ENCODE assay signal across 9 cellular contexts in the genomic region with DNA sequence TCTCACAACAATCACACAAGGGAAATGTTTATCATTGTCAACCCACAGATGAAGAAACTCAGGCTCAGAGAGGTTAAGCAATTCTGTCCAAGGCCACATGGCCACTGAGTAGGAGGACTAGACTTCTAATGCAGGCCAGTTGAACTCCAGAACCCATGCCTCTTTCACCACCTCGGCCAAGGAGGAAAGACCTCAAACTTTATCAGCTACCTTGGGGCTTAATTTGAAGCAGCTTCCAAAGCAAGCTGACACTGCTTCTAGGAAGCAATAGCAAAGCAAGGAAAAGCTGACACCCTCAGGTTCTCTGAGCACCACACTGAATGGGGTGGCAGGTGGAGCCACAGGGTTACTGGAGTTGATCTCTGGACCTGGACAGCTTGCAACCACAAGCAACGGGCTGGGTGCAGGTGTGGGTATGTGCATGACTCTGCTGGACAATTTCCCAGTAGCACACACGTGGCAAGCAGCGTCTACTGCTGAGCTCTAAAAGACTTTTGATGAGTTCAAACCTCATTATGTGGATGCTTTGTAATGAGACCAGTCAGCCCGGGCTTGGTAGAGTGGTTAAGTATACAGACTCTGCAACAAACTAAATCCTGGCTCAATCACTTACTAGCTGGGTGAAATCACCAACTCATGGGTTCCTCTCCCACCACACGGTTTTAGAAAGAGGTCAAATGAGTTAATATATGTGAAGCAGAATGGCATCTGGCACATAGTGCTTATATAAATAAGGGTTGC. TPM values are rescaled to one million over a fixed set of nuclear protein-coding genes. Genes with fewer than 3 reads are reported as not detected.
A peak's percentile ranks its signal among the peaks of the same experiment; 100 is the strongest.
DNase-seq lines count a peak whose midpoint lies in the region; ATAC-seq and TF ChIP-seq lines count a peak whose summit lies in the region.
"Had no signal": no experiment of that assay in that cellular context is flagged by ENCODE, and none has a peak within 500 bp of the region (broad histone marks: within the 10 kb centered on the region; RNA-seq: fewer than 3 reads in every experiment).

No MANE protein-coding gene starts in this region.

- H3K4me3 ChIP-seq in choroid plexus epithelial cell (ENCODE audit: low read depth, low read length): no peak overlapping the region

- TF ChIP-seq CTCF in choroid plexus epithelial cell (conservative IDR thresholded peaks at IDR 0.05; ENCODE audit: low read depth, low read length) (no peak), omental fat pad (IDR thresholded peaks at IDR 0.05) (no peak)

- peak; percentile 12 for ATAC-seq in GM18519 (IDR thresholded peaks at IDR 0.05; ENCODE audit: low FRiP score, unreplicated experiment)
- ATAC-seq in omental fat pad (ENCODE audit: low FRiP score): peak; percentile 11

- DNase-seq in HT-29 (ENCODE audit: low spot score): peak; percentile 65
- peak; percentile 64 for DNase-seq in choroid plexus epithelial cell (ENCODE audit: low read depth)
- DNase-seq in omental fat pad (ENCODE audit: low spot score): no peak
- DNase-seq in NCI-H226: no peak
- DNase-seq in effector CD8-positive, alpha-beta T cell (lab: John Stamatoyannopoulos, UW): no peak
- no peak for DNase-seq in midbrain (lab: John Stamatoyannopoulos, UW)
- no peak for DNase-seq in activated CD8-positive, alpha-beta memory T cell treated with anti-CD3 and anti-CD28 coated beads, Interleukin-2, amount 50 U/mL, for 4 hours
- DNase-seq: activated CD4-positive, alpha-beta T cell treated with anti-CD3 and anti-CD28 coated beads for 1 hour had no signal

RNA-seq across cellular contexts. Expression of gene CCNL1, which starts 23.1 kb away (rescaled TPM):
- total RNA-seq in HT-29 (2014; rRNA removed; shearing (Covaris generic)): 302 and 313 TPM in 2 replicates
- 100 to 1,000 TPM; 378 to 875 (median 605) TPM for total RNA-seq in omental fat pad

Comparison
In these comparisons a context has a peak if more than half of its experiments do, and no peak if none do; other contexts are left out.
1. DNase-seq: peak in HT-29 (single experiment) and choroid plexus epithelial cell (single experiment); none in omental fat pad (single experiment), NCI-H226 (single experiment), effector CD8-positive, alpha-beta T cell (single experiment), midbrain (single experiment) and activated CD8-positive, alpha-beta memory T cell treated with anti-CD3 and anti-CD28 coated beads, Interleukin-2, amount 50 U/mL, for 4 hours (single experiment).